ENCODE assay signal across 26 cellular contexts in genomic region chr2:60309326-60309725, GRCh38.
"Had no signal": no experiment of that assay in that cellular context is flagged by ENCODE, and none has a peak within 500 bp of the region (broad histone marks: within the 10 kb centered on the region; RNA-seq: fewer than 3 reads in every experiment).

No MANE protein-coding gene starts in this region.

- H3K27ac Mint-ChIP-seq: activated CD4-positive, alpha-beta memory T cell treated with anti-CD3 and anti-CD28 coated beads, Interleukin-2, amount 10 ng/mL, durations not matched to agents 7 days and 5 days; activated CD4-positive, alpha-beta T cell treated with anti-CD3 and anti-CD28 coated beads, Interleukin-2, amount 10 ng/mL, durations not matched to agents 24 days and 14 days; activated naive CD4-positive, alpha-beta T cell treated with anti-CD3 and anti-CD28 coated beads, Interleukin-2, amount 10 ng/mL, durations not matched to agents 7 days and 5 days; activated naive CD8-positive, alpha-beta T cell treated with anti-CD3 and anti-CD28 coated beads for 36 hours; activated T-helper 17 cell treated with anti-CD3 and anti-CD28 coated beads, Interleukin-2, amount 50 U/mL, for 72 hours; T-helper 17 cell; WTC11 had no signal

- H3K4me1 Mint-ChIP-seq: activated T-helper 17 cell treated with anti-CD3 and anti-CD28 coated beads, Interleukin-2, amount 50 U/mL, for 72 hours; T-helper 17 cell had no signal

- H3K4me1 ChIP-seq: SJSA1 had no signal

- H3K9me3 ChIP-seq: MG63, SJSA1 had no signal

- H3K27ac ChIP-seq: brain microvascular endothelial cell, SJSA1 had no signal

- H3K4me3 ChIP-seq: MG63, SJSA1 had no signal

- H3K9me3 Mint-ChIP-seq: activated CD4-positive, alpha-beta memory T cell treated with anti-CD3 and anti-CD28 coated beads, Interleukin-2, amount 10 ng/mL, durations not matched to agents 7 days and 5 days; activated CD4-positive, alpha-beta T cell treated with anti-CD3 and anti-CD28 coated beads, Interleukin-2, amount 10 ng/mL, durations not matched to agents 24 days and 14 days; activated naive CD4-positive, alpha-beta T cell treated with anti-CD3 and anti-CD28 coated beads, Interleukin-2, amount 10 ng/mL, durations not matched to agents 7 days and 5 days; activated naive CD8-positive, alpha-beta T cell treated with anti-CD3 and anti-CD28 coated beads for 36 hours; activated T-helper 17 cell treated with anti-CD3 and anti-CD28 coated beads, Interleukin-2, amount 50 U/mL, for 72 hours; WTC11 had no signal

- H3K4me3 Mint-ChIP-seq: activated CD4-positive, alpha-beta memory T cell treated with anti-CD3 and anti-CD28 coated beads, Interleukin-2, amount 10 ng/mL, durations not matched to agents 7 days and 5 days; activated CD4-positive, alpha-beta T cell treated with anti-CD3 and anti-CD28 coated beads, Interleukin-2, amount 10 ng/mL, durations not matched to agents 24 days and 14 days; activated naive CD4-positive, alpha-beta T cell treated with anti-CD3 and anti-CD28 coated beads, Interleukin-2, amount 10 ng/mL, durations not matched to agents 7 days and 5 days; activated naive CD8-positive, alpha-beta T cell treated with anti-CD3 and anti-CD28 coated beads for 36 hours; activated T-helper 17 cell treated with anti-CD3 and anti-CD28 coated beads, Interleukin-2, amount 50 U/mL, for 72 hours; T-helper 17 cell; WTC11 had no signal

- ATAC-seq: activated T-helper 17 cell treated with anti-CD3 and anti-CD28 coated beads, Interleukin-2, amount 50 U/mL, for 72 hours; PC-3; SK-N-SH treated with all-trans-retinoic acid at 6 μM for 48 hours; T-helper 17 cell; WTC11 had no signal

- H3K36me3 Mint-ChIP-seq: activated naive CD4-positive, alpha-beta T cell treated with anti-CD3 and anti-CD28 coated beads, Interleukin-2, amount 10 ng/mL, durations not matched to agents 7 days and 5 days; activated naive CD8-positive, alpha-beta T cell treated with anti-CD3 and anti-CD28 coated beads for 36 hours; WTC11 had no signal

- H3K27me3 ChIP-seq: brain microvascular endothelial cell, MG63, SJSA1 had no signal

- H3K36me3 ChIP-seq: brain microvascular endothelial cell, MG63, SJSA1 had no signal

- DNase-seq: activated CD4-positive, alpha-beta memory T cell treated with anti-CD3 and anti-CD28 coated beads, Interleukin-2, amount 10 ng/mL, durations not matched to agents 7 days and 5 days; activated CD4-positive, alpha-beta T cell treated with anti-CD3 and anti-CD28 coated beads, Interleukin-2, amount 10 ng/mL, durations not matched to agents 24 days and 14 days; activated CD4-positive, CD25-positive, alpha-beta regulatory T cell treated with anti-CD3 and anti-CD28 coated beads, Interleukin-2, amount 50 U/mL, for 72 hours; activated gamma-delta T cell; activated naive CD4-positive, alpha-beta T cell treated with anti-CD3 and anti-CD28 coated beads, Interleukin-2, amount 10 ng/mL, durations not matched to agents 7 days and 5 days; activated naive CD8-positive, alpha-beta T cell treated with anti-CD3 and anti-CD28 coated beads for 36 hours; activated T-cell treated with anti-CD3 and anti-CD28 coated beads for 4 hours; activated T-cell treated with anti-CD3 and anti-CD28 coated beads, Interleukin-2, amount 50 U/mL, for 48 hours; brain microvascular endothelial cell; IMR-90; KBM-7; MG63; MV-4-11; NCI-H1092 treated with DMSO at 0.1 percent for 48 hours; NCI-H1417 treated with DMSO at 0.1 percent for 48 hours; NCI-H1694; NCI-H2029; NCI-H446; PC-3; SHP77; T-helper 17 cell; T-helper 9 cell had no signal
